ENCODE assay signal across 17 cellular contexts in the genomic region with DNA sequence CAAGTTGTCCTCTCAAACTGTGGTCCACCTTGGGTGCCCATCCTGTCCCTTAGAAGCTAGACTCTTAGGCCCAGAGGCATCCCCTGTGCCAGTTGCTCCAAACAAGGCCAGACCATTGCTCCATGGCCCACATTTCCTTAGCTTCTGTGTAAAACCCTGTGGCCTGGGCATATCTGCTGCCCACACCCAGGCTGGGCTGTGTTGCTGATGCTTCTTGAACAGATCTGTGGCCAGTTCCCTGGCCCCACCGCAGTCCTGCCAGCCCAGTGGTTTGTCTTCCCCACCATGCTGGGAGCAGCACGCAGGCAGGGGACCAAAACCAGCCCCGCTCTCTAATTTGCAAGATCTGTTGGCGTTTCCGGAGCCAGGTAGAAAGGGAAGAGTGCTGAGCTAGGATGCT.
A peak's percentile ranks its signal among the peaks of the same experiment; 100 is the strongest.
DNase-seq lines count a peak whose midpoint lies in the region; ATAC-seq and FAIRE-seq lines count a peak whose summit lies in the region.
"Had no signal": no experiment of that assay in that cellular context is flagged by ENCODE, and none has a peak within 500 bp of the region (broad histone marks: within the 10 kb centered on the region; RNA-seq: fewer than 3 reads in every experiment).

No MANE protein-coding gene starts in this region.

- H3K9me3 ChIP-seq in T-helper 17 cell (ENCODE audit: control insufficient read depth, low read length, poor library complexity, severe bottlenecking) (no peaks in the 10 kb centered on the region), mesenchymal stem cell (ENCODE audit: control insufficient read depth, low read length) (no peaks in the 10 kb centered on the region), skeletal muscle satellite cell (replicated peaks; ENCODE audit: low read length) (no peaks in the 10 kb centered on the region)

- FAIRE-seq in HTR-8/SVneo (lab: Jason Lieb, UNC), result no peak

- no peak overlapping the region for H2BK5ac ChIP-seq in mesenchymal stem cell (ENCODE audit: low read depth, low read length, poor library complexity, severe bottlenecking)

- H4K8ac ChIP-seq in mesenchymal stem cell (ENCODE audit: low read length), result peak overlapping the region; percentile 99

- no peak overlapping the region for H3K27ac ChIP-seq in mesenchymal stem cell (ENCODE audit: low read length, poor library complexity, severe bottlenecking)

- H3K27me3 ChIP-seq in mesenchymal stem cell (ENCODE audit: control insufficient read depth in 1 of 2, insufficient read depth in 1 of 2, low read length in 2 of 2) (peaks cover 0 to 3% of the 10 kb centered on the region in 2 experiments), skeletal muscle satellite cell (ENCODE audit: control insufficient read depth, insufficient read depth, low read length) (peaks cover 2% of the 10 kb centered on the region)
- H3K27me3 ChIP-seq: BLaER1 treated with 17β-estradiol and CSF1 and Interleukin-3, amounts not matched to agents 10 nM and 100 nM had no signal

- H2AFZ ChIP-seq in mesenchymal stem cell (ENCODE audit: low read depth, low read length), result peak overlapping the region; percentile 15

- no peaks in the 10 kb centered on the region for H3K36me3 ChIP-seq in mesenchymal stem cell (ENCODE audit: control insufficient read depth in 1 of 2, insufficient read depth in 2 of 2, low read depth in 1 of 2, low read length in 2 of 2)
- no peaks in the 10 kb centered on the region for H3K36me3 ChIP-seq in skeletal muscle satellite cell (ENCODE audit: insufficient read depth, low read length)
- H3K36me3 ChIP-seq: BLaER1 treated with 17β-estradiol and CSF1 and Interleukin-3, amounts not matched to agents 10 nM and 100 nM had no signal

- DNase-seq in DMS53 (lab: John Stamatoyannopoulos, UW), result peak; percentile 50
- DNase-seq in DMS53 treated with DMSO at 0.1 percent for 48 hours (lab: John Stamatoyannopoulos, UW; ENCODE audit: unreplicated experiment), result no peak
- DNase-seq in T-helper 17 cell, result no peak
- DNase-seq in mesenchymal stem cell, result peak; percentile 7
- DNase-seq in C1 segment of cervical spinal cord (lab: John Stamatoyannopoulos, UW), result no peak
- DNase-seq in SKM-1 treated with dmso at 0.1 percent for 144 hours (lab: John Stamatoyannopoulos, UW; ENCODE audit: unreplicated experiment), result no peak
- DNase-seq in HTR-8/SVneo (ENCODE audit: insufficient read length, low spot score), result no peak
- DNase-seq: EL, GOT3, Kasumi-1, NCI-H1105 treated with DMSO at 0.1 percent for 48 hours, NCI-H1930, NCI-H2171 treated with DMSO at 0.1 percent for 48 hours, NCI-H524 had no signal

- H3K27me3 Mint-ChIP-seq in T-helper 17 cell, result peaks cover 23% of the 10 kb centered on the region
- H3K27me3 Mint-ChIP-seq: IgD-negative memory B cell had no signal

- 91% methylated on average over 5 of the region's 5 CpGs for WGBS in mesenchymal stem cell

- peak overlapping the region; percentile 87 for H2BK15ac ChIP-seq in mesenchymal stem cell (ENCODE audit: low read depth, poor library complexity, severe bottlenecking)

- H3K4me2 ChIP-seq in mesenchymal stem cell (ENCODE audit: low read length, poor library complexity, severe bottlenecking) (no peak overlapping the region), skeletal muscle satellite cell (ENCODE audit: low read length) (no peak overlapping the region)

- H2BK12ac ChIP-seq in mesenchymal stem cell (ENCODE audit: low read length in 2 of 2), result peak overlapping the region; percentile 88 to 96

- peak overlapping the region; percentile 99 for H2BK120ac ChIP-seq in mesenchymal stem cell (ENCODE audit: low read depth, low read length)

- no peaks in the 10 kb centered on the region for H3K36me3 Mint-ChIP-seq in T-helper 17 cell (ENCODE audit: low read depth)
- H3K36me3 Mint-ChIP-seq: IgD-negative memory B cell had no signal

- H3K14ac ChIP-seq in mesenchymal stem cell (ENCODE audit: low read length in 2 of 2), result peak overlapping the region in 1 of 2 experiments; percentile 37

- H4K91ac ChIP-seq in mesenchymal stem cell (ENCODE audit: low read length), result peak overlapping the region; percentile 95

- H2AK5ac ChIP-seq in mesenchymal stem cell (ENCODE audit: low read length, severe bottlenecking), result no peak overlapping the region

- peak overlapping the region; percentile 83 to 100 for H3K4ac ChIP-seq in mesenchymal stem cell (ENCODE audit: low read depth in 1 of 2, low read length in 2 of 2)

- peak overlapping the region in 1 of 2 experiments; percentile 29 for H3K23ac ChIP-seq in mesenchymal stem cell (ENCODE audit: low read length in 2 of 2)

- H3K4me1 Mint-ChIP-seq in T-helper 17 cell, result no peaks in the 10 kb centered on the region

- peak overlapping the region; percentile 93 to 99 for H3K18ac ChIP-seq in mesenchymal stem cell (ENCODE audit: low read depth in 1 of 2, low read length in 2 of 2)

- H3K4me3 ChIP-seq in mesenchymal stem cell (ENCODE audit: insufficient read depth in 1 of 2, low read depth in 1 of 2, low read length in 2 of 2), result no peak overlapping the region
- no peak overlapping the region for H3K4me3 ChIP-seq in skeletal muscle satellite cell (ENCODE audit: low read length)
- H3K4me3 ChIP-seq: BLaER1 treated with 17β-estradiol and CSF1 and Interleukin-3, amounts not matched to agents 10 nM and 100 nM had no signal

- no peak overlapping the region for H3K4me3 Mint-ChIP-seq in T-helper 17 cell
- H3K4me3 Mint-ChIP-seq: IgD-negative memory B cell had no signal

- H3K79me1 ChIP-seq in mesenchymal stem cell (replicated peaks; ENCODE audit: low read length, poor library complexity, severe bottlenecking), result no peaks in the 10 kb centered on the region

- H3K9ac ChIP-seq in mesenchymal stem cell (ENCODE audit: low read length), result no peak overlapping the region
- H3K9ac ChIP-seq in skeletal muscle satellite cell (ENCODE audit: low read depth, low read length), result peak overlapping the region; percentile 40
- H3K9ac ChIP-seq: BLaER1 treated with 17β-estradiol and CSF1 and Interleukin-3, amounts not matched to agents 10 nM and 100 nM had no signal

- H3K4me1 ChIP-seq in mesenchymal stem cell (ENCODE audit: control insufficient read depth, insufficient read depth, low read depth, low read length) (peaks cover 18% of the 10 kb centered on the region), skeletal muscle satellite cell (ENCODE audit: control insufficient read depth, insufficient read depth, low read length) (peaks cover 15% of the 10 kb centered on the region)

- no peak for ATAC-seq in T-helper 17 cell

- peak overlapping the region; percentile 39 for H3K27ac Mint-ChIP-seq in T-helper 17 cell
- H3K27ac Mint-ChIP-seq: IgD-negative memory B cell had no signal

Comparison
In these comparisons a context has a peak if more than half of its experiments do, and no peak if none do; other contexts are left out.
1. DNase-seq: peak in DMS53 (single experiment) and mesenchymal stem cell (single experiment); none in DMS53 treated with DMSO at 0.1 percent for 48 hours (single experiment), T-helper 17 cell (0 of 3), C1 segment of cervical spinal cord (0 of 14), SKM-1 treated with dmso at 0.1 percent for 144 hours (single experiment) and HTR-8/SVneo (single experiment).